Comparison of ENCODE assay signal across 14 cellular contexts in the genomic region with DNA sequence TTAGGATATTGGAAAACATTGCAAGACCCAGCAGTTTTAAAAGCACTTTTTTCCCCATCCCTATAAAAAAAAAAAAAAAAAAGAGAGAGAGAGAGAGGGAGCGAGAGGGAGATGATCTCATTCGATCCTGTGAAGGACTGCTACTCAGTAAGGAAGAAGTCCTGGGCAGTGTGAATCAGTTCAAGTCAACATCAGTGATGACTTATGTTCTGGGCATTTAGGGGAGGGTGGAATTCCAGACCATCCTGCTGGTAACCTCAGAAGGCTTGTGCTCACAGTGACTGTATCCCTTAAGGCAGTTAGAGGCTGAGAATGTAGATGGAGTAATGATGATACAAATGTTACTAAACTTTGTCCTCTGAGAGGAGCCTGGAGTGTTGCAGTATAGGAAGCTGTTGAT.
DNase-seq lines count a peak whose midpoint lies in the region; ATAC-seq and FAIRE-seq lines count a peak whose summit lies in the region.
"Had no signal": no experiment of that assay in that cellular context is flagged by ENCODE, and none has a peak within 500 bp of the region (broad histone marks: within the 10 kb centered on the region; RNA-seq: fewer than 3 reads in every experiment).

No MANE protein-coding gene starts in this region.

- DNase-seq in AG08395 (ENCODE audit: low spot score) (peak; percentile 92), HTR-8/SVneo (ENCODE audit: insufficient read length, low spot score) (peak; percentile 83), brain pericyte (ENCODE audit: low read depth, low spot score) (peak; percentile 83), kidney tubule cell (ENCODE audit: low spot score) (peak; percentile 100), DMS79 treated with DMSO at 0.1 percent for 48 hours (lab: John Stamatoyannopoulos, UW) (no peak), nucleus accumbens (lab: John Stamatoyannopoulos, UW) (no peak)
- DNase-seq: H7, NCI-H2227 treated with DMSO at 0.1 percent for 48 hours, right cardiac atrium, T-cell had no signal

- peak; percentile 89 for FAIRE-seq in HTR-8/SVneo (lab: Jason Lieb, UNC)

- ATAC-seq in GM21528 (IDR thresholded peaks at IDR 0.05; ENCODE audit: low FRiP score, unreplicated experiment) (no peak), GM19455 (IDR thresholded peaks at IDR 0.05; ENCODE audit: unreplicated experiment) (no peak)
- ATAC-seq: left lobe of liver; stimulated activated memory B cell treated with anti-CD40 and anti-IgM and Interleukin-4, amounts not matched to agents 10 μg/mL and 1 μg/mL and 100 μg/mL, for 72 hours; T-cell had no signal

Comparison
In these comparisons a context has a peak if more than half of its experiments do, and no peak if none do; other contexts are left out.
1. DNase-seq: peak in AG08395 (single experiment), HTR-8/SVneo (single experiment), brain pericyte (single experiment) and kidney tubule cell (single experiment); none in DMS79 treated with DMSO at 0.1 percent for 48 hours (single experiment) and nucleus accumbens (0 of 56).